ENCODE assay signal across 10 cellular contexts in the genomic region with DNA sequence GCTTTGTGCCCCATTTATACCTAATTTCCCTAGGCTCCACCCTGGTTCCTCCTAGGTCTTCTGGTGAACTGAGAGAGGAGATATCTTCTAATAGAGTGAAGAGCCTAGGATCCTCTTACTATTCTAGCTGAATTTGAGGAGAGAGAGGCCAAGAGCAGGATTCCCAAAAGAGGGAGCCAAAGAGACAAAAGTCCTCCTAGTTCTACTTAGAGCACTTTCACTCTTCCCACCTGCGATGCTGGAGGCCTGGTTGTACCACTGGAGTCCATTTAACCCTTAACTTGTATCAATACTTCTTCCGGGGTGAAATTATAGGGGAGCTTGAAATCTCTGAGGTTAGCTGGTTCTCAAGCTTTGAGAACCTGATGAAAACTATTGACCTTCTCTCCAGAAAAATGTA. TPM values are rescaled to one million over a fixed set of nuclear protein-coding genes. Genes with fewer than 3 reads are reported as not detected.
DNase-seq lines count a peak whose midpoint lies in the region; ATAC-seq and TF ChIP-seq lines count a peak whose summit lies in the region.
"Had no signal": no experiment of that assay in that cellular context is flagged by ENCODE, and none has a peak within 500 bp of the region (broad histone marks: within the 10 kb centered on the region; RNA-seq: fewer than 3 reads in every experiment).

No MANE protein-coding gene starts in this region.

- H2BK15ac ChIP-seq in H9 (ENCODE audit: low read depth, low read length) = no peak overlapping the region

- H3K4ac ChIP-seq in H9 (ENCODE audit: low read depth, low read length) = no peak overlapping the region

- no peak overlapping the region for H3K27ac ChIP-seq in H9 (ENCODE audit: insufficient read length, low read depth, low read length)

- peaks cover 11% of the 10 kb centered on the region for H3K23me2 ChIP-seq in H9 (ENCODE audit: insufficient read length, low read depth, low read length, poor library complexity, severe bottlenecking)

- H3K79me1 ChIP-seq in H9 (ENCODE audit: insufficient read depth, low read depth, low read length, poor library complexity, severe bottlenecking) = no peaks in the 10 kb centered on the region

- H3K4me2 ChIP-seq in H9 (ENCODE audit: insufficient read depth, insufficient read length, low read length) = no peak overlapping the region

- ATAC-seq in activated CD4-positive, alpha-beta T cell treated with anti-CD3 and anti-CD28 coated beads for 36 hours = no peak
- ATAC-seq in HG03039 (IDR thresholded peaks at IDR 0.05; ENCODE audit: unreplicated experiment) = no peak
- ATAC-seq in GM18520 (IDR thresholded peaks at IDR 0.05; ENCODE audit: unreplicated experiment) = no peak
- ATAC-seq in activated naive CD4-positive, alpha-beta T cell treated with anti-CD3 and anti-CD28 coated beads, Interleukin-2, amount 50 U/mL, for 72 hours = no peak

- H3K9me3 Mint-ChIP-seq in H9 = no peaks in the 10 kb centered on the region; a peak in 1 of 5 replicates
- no peaks in the 10 kb centered on the region for H3K9me3 Mint-ChIP-seq in activated CD4-positive, alpha-beta T cell treated with anti-CD3 and anti-CD28 coated beads for 36 hours (ENCODE audit: low read depth)
- H3K9me3 Mint-ChIP-seq in activated naive CD4-positive, alpha-beta T cell treated with anti-CD3 and anti-CD28 coated beads, Interleukin-2, amount 50 U/mL, for 72 hours = peaks cover 0 to 5% of the 10 kb centered on the region in 2 donors
- H3K9me3 Mint-ChIP-seq: IgD-negative memory B cell had no signal

- H3K9me3 ChIP-seq in H9 (ENCODE audit: control insufficient read depth, low read depth, low read length) = no peaks in the 10 kb centered on the region

- CTCF ChIA-PET in activated CD4-positive, alpha-beta T cell treated with anti-CD3 and anti-CD28 coated beads for 36 hours (lab: Charles Lee) = interaction anchor here (0.8 to 1.8 kb wide), 4 partner anchors 12 to 142 kb away, joined by 3 to 8 read pairs (median 4); no protein-coding TSS in a partner anchor

- no peak overlapping the region for H2AK5ac ChIP-seq in H9 (ENCODE audit: insufficient read length, low read length)

- no peak overlapping the region for H3K27ac Mint-ChIP-seq in H9
- H3K27ac Mint-ChIP-seq in activated CD4-positive, alpha-beta T cell treated with anti-CD3 and anti-CD28 coated beads for 36 hours = no peak overlapping the region
- H3K27ac Mint-ChIP-seq in activated naive CD4-positive, alpha-beta T cell treated with anti-CD3 and anti-CD28 coated beads, Interleukin-2, amount 50 U/mL, for 72 hours = no peak overlapping the region
- H3K27ac Mint-ChIP-seq: IgD-negative memory B cell had no signal

- no CpG with 5 or more reads among the region's 2 CpGs for WGBS in H9 (ENCODE audit: extremely low coverage, insufficient read length, low lambda C conversion rate)

- peaks cover 2 to 6% of the 10 kb centered on the region in 2 experiments for H3K4me1 Mint-ChIP-seq in H9
- H3K4me1 Mint-ChIP-seq in activated CD4-positive, alpha-beta T cell treated with anti-CD3 and anti-CD28 coated beads for 36 hours = peaks cover 2% of the 10 kb centered on the region

- H4K91ac ChIP-seq in H9 (ENCODE audit: insufficient read length, low read depth, low read length) = no peak overlapping the region

- H2BK5ac ChIP-seq in H9 (ENCODE audit: insufficient read length, low read length) = no peak overlapping the region

- H3T11ph ChIP-seq in H9 (ENCODE audit: low read length) = no peak overlapping the region

- no peak overlapping the region for H3K14ac ChIP-seq in H9 (ENCODE audit: insufficient read depth, low read length)

- H3K79me2 ChIP-seq in H9 (ENCODE audit: insufficient read depth, low read length) = peaks cover under 1% of the 10 kb centered on the region; the same call in 1 of the 2 replicates

- H2BK12ac ChIP-seq in H9 (ENCODE audit: insufficient read length, low read depth, low read length) = no peak overlapping the region

- POLR2A ChIA-PET in activated CD4-positive, alpha-beta T cell treated with anti-CD3 and anti-CD28 coated beads for 36 hours (lab: Charles Lee) = no interaction called here

- no peak overlapping the region for H3K23ac ChIP-seq in H9 (ENCODE audit: insufficient read length, low read depth, low read length)

- H3K36me3 Mint-ChIP-seq in H9 (ENCODE audit: insufficient read depth in 1 of 3, low read depth in 3 of 3) = no peaks in the 10 kb centered on the region
- H3K36me3 Mint-ChIP-seq in activated CD4-positive, alpha-beta T cell treated with anti-CD3 and anti-CD28 coated beads for 36 hours (ENCODE audit: low read depth) = no peaks in the 10 kb centered on the region
- peaks cover 5 to 13% of the 10 kb centered on the region in 2 donors for H3K36me3 Mint-ChIP-seq in activated naive CD4-positive, alpha-beta T cell treated with anti-CD3 and anti-CD28 coated beads, Interleukin-2, amount 50 U/mL, for 72 hours

- peaks cover 2% of the 10 kb centered on the region; the same call in 1 of the 2 replicates for H3K27me3 Mint-ChIP-seq in H9 (ENCODE audit: low read depth)
- no peaks in the 10 kb centered on the region for H3K27me3 Mint-ChIP-seq in activated CD4-positive, alpha-beta T cell treated with anti-CD3 and anti-CD28 coated beads for 36 hours
- H3K27me3 Mint-ChIP-seq: IgD-negative memory B cell had no signal

- H3K4me3 Mint-ChIP-seq in H9 = no peak overlapping the region
- H3K4me3 Mint-ChIP-seq in activated CD4-positive, alpha-beta T cell treated with anti-CD3 and anti-CD28 coated beads for 36 hours = no peak overlapping the region
- H3K4me3 Mint-ChIP-seq: IgD-negative memory B cell had no signal

- DNase-seq in AG09319 (ENCODE audit: extremely low read depth, low read depth) = no peak
- DNase-seq in H9 = peak; percentile 40
- peak; percentile 37 for DNase-seq in SW480 (ENCODE audit: low spot score)
- peak; percentile 52 for DNase-seq in iPS-NIHi7 (ENCODE audit: extremely low spot score)
- no peak for DNase-seq in activated CD4-positive, alpha-beta T cell treated with anti-CD3 and anti-CD28 coated beads for 36 hours
- DNase-seq in activated naive CD4-positive, alpha-beta T cell treated with anti-CD3 and anti-CD28 coated beads, Interleukin-2, amount 50 U/mL, for 72 hours (ENCODE audit: low spot score in 2 of 2) = no peak
- DNase-seq: aorta had no signal

- H2AFZ ChIP-seq in H9 (ENCODE audit: low read length) = no peak overlapping the region

- H4K5ac ChIP-seq in H9 (ENCODE audit: insufficient read length, low read depth, low read length) = no peak overlapping the region

- H3K56ac ChIP-seq in H9 (ENCODE audit: insufficient read length, low read depth, low read length) = no peak overlapping the region

- TF ChIP-seq CTCF in AG09319 (IDR thresholded peaks at IDR 0.05; ENCODE audit: low read depth, low read length) (peak; percentile 48), H9 (conservative IDR thresholded peaks at IDR 0.05) (peak; percentile 62)

- no peak overlapping the region for H4K8ac ChIP-seq in H9 (replicated peaks; ENCODE audit: insufficient read length, low read depth, low read length)

- no peaks in the 10 kb centered on the region; the same call in 1 of the 2 replicates for H3K4me1 ChIP-seq in H9 (ENCODE audit: insufficient read depth, low read length)

- no peak overlapping the region for H3K18ac ChIP-seq in H9 (ENCODE audit: insufficient read length, low read depth, low read length)

- H2BK120ac ChIP-seq in H9 (ENCODE audit: low read depth, low read length, poor library complexity, severe bottlenecking) = no peak overlapping the region

- no peak overlapping the region for H3K9ac ChIP-seq in H9 (ENCODE audit: extremely low read depth, insufficient read length, low read length)

- H4K20me1 ChIP-seq in H9 (ENCODE audit: control insufficient read depth, insufficient read depth, insufficient read length) = no peaks in the 10 kb centered on the region

- no peaks in the 10 kb centered on the region for H3K27me3 ChIP-seq in H9 (ENCODE audit: insufficient read depth, low read length)

- no peak overlapping the region for H2BK20ac ChIP-seq in H9 (ENCODE audit: low read depth, low read length, poor library complexity, severe bottlenecking)

- intact Hi-C loops in activated CD4-positive, alpha-beta T cell treated with anti-CD3 and anti-CD28 coated beads for 36 hours (cut with DNase I, micrococcal nuclease) = loop anchor here in 1 of 2 experiments (5.0 kb wide), 2 partner anchors 89 to 106 kb away; no protein-coding TSS in a partner anchor

RNA-seq across cellular contexts. Expression of gene SSH2, which starts 3.4 kb away (rescaled TPM):
- 11.8 and 14.6 TPM in 2 replicates for total RNA-seq in H9 (2021)
- total RNA-seq in activated CD4-positive, alpha-beta T cell treated with anti-CD3 and anti-CD28 coated beads for 36 hours = 10 to 100 TPM; 32.6 to 36.1 TPM
- total RNA-seq in activated naive CD4-positive, alpha-beta T cell treated with anti-CD3 and anti-CD28 coated beads, Interleukin-2, amount 50 U/mL, for 72 hours = 10 to 100 TPM; 43.6 to 62.2 TPM

RNA-seq across cellular contexts. Expression of gene EFCAB5, which starts 8.1 kb away (rescaled TPM):
- total RNA-seq in H9 (2021) = not detected in 2 replicates
- under 1 TPM; 0.27 to 0.54 TPM for total RNA-seq in activated CD4-positive, alpha-beta T cell treated with anti-CD3 and anti-CD28 coated beads for 36 hours
- total RNA-seq in activated naive CD4-positive, alpha-beta T cell treated with anti-CD3 and anti-CD28 coated beads, Interleukin-2, amount 50 U/mL, for 72 hours = under 1 TPM; 0.18 to 0.84 TPM

Comparison
In these comparisons a context has a peak if more than half of its experiments do, and no peak if none do; other contexts are left out.
1. DNase-seq: peak in H9 (single experiment), SW480 (single experiment) and iPS-NIHi7 (single experiment); none in AG09319 (single experiment), activated CD4-positive, alpha-beta T cell treated with anti-CD3 and anti-CD28 coated beads for 36 hours (single experiment) and activated naive CD4-positive, alpha-beta T cell treated with anti-CD3 and anti-CD28 coated beads, Interleukin-2, amount 50 U/mL, for 72 hours (0 of 2).